ENCODE assay signal across 21 cellular contexts in the genomic region with DNA sequence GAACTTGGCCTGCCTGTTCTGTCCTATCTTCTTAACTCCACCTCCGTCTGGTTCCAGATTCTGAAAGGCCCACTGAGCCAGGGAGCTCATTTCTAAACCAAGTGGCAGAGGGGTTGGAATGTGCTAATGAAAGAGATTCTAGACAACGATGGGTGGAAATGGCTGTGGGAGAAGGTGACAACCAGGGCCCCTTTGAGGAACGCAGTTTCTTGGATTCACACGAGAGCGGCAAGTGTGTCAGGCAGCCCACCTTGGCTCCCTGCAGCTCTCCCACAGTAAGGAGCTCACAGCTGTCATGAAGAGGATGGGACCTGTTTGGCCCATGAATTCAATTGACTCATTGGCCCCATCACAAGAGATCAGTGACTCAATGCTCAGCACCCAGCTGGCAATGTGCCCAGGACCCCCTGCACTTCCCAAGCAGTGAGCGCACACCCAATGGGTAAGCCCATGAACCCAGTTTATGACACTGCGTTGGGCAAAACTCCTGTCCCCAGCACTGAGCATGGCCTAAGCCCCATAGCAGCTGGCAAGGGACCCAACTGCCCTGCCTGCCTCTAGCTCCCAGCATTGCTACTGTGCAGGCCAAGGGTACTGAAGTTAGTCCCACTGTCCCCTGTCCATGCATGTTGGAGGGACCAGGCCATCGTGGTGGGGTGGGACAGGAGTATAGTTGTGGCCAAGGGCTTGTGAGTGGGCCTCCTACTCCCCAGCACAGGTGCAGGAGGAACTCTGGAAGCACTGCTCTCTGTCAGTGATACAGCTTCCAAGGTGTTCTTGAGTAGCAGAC. TPM values are rescaled to one million over a fixed set of nuclear protein-coding genes. Genes with fewer than 3 reads are reported as not detected.
DNase-seq lines count a peak whose midpoint lies in the region; ATAC-seq and TF ChIP-seq lines count a peak whose summit lies in the region.
"Had no signal": no experiment of that assay in that cellular context is flagged by ENCODE, and none has a peak within 500 bp of the region (broad histone marks: within the 10 kb centered on the region; RNA-seq: fewer than 3 reads in every experiment).

No MANE protein-coding gene starts in this region.

- H3K36me3 Mint-ChIP-seq in activated T-cell treated with anti-CD3 and anti-CD28 coated beads, Interleukin-2, amount 50 U/mL, for 24 hours (ENCODE audit: low read depth) = peaks cover 66% of the 10 kb centered on the region
- no peaks in the 10 kb centered on the region for H3K36me3 Mint-ChIP-seq in T-helper 17 cell (ENCODE audit: low read depth)
- peaks cover 42% of the 10 kb centered on the region for H3K36me3 Mint-ChIP-seq in endodermal cell (ENCODE audit: low read depth)

- no peak for TF ChIP-seq EP300 in stomach (IDR thresholded peaks at IDR 0.05)

- H3K27ac ChIP-seq in endodermal cell (ENCODE audit: low read depth, low read length) = no peak overlapping the region
- peak overlapping the region; percentile 4 to 74 (median 53) for H3K27ac ChIP-seq in stomach
- H3K27ac ChIP-seq: SJCRH30, VCaP had no signal

- H3K36me3 ChIP-seq in endodermal cell (ENCODE audit: control insufficient read depth, insufficient read depth, low read length) (peaks cover 50% of the 10 kb centered on the region), stomach (peaks cover 42 to 61% (median 60%) of the 10 kb centered on the region in 4 donors)

- ATAC-seq in T-helper 17 cell (no peak), esophagus mucosa (no peak)

- TF ChIP-seq POLR2A in stomach (IDR thresholded peaks at IDR 0.05) = no peak

- H3K27ac Mint-ChIP-seq in activated T-cell treated with anti-CD3 and anti-CD28 coated beads, Interleukin-2, amount 50 U/mL, for 24 hours = peak overlapping the region; percentile 86
- H3K27ac Mint-ChIP-seq in T-helper 17 cell (peak overlapping the region; percentile 49), endodermal cell (peak overlapping the region; percentile 62)
- H3K27ac Mint-ChIP-seq: dendritic cell treated with granulocyte-macrophage colony-stimulating factor and Interleukin-4, amounts not matched to agents 40 ng/mL and 50 ng/mL, for 4 days had no signal

- no peak for DNase-seq in activated T-cell treated with anti-CD3 and anti-CD28 coated beads, Interleukin-2, amount 50 U/mL, for 24 hours
- DNase-seq in activated T-cell treated with anti-CD3 and anti-CD28 coated beads for 4 hours = no peak
- DNase-seq in T-helper 17 cell = no peak
- DNase-seq in endodermal cell = no peak
- no peak for DNase-seq in stomach
- DNase-seq in GF-D8 (lab: John Stamatoyannopoulos, UW) = no peak
- no peak for DNase-seq in foreskin melanocyte
- DNase-seq: activated CD8-positive, alpha-beta memory T cell treated with anti-CD3 and anti-CD28 coated beads, Interleukin-2, amount 50 U/mL, for 48 hours; amygdala; esophagus squamous epithelium; H7; hypothalamus; NCI-H1105 treated with DMSO at 0.1 percent for 48 hours; NCI-H345; posterior cingulate gyrus; SJCRH30 had no signal

- intact Hi-C loops in stomach (cut with DNase I; ENCODE audit: low total_unique reads) = no loop called here

- no peaks in the 10 kb centered on the region for H3K9me3 ChIP-seq in T-helper 17 cell (ENCODE audit: control insufficient read depth, low read length, poor library complexity, severe bottlenecking)
- H3K9me3 ChIP-seq in endodermal cell (ENCODE audit: control insufficient read depth, low read length) = no peaks in the 10 kb centered on the region
- H3K9me3 ChIP-seq in stomach = no peaks in the 10 kb centered on the region
- H3K9me3 ChIP-seq: esophagus squamous epithelium, SJCRH30 had no signal

- H3K4me1 ChIP-seq in endodermal cell (ENCODE audit: control insufficient read depth, insufficient read depth, low read length) (peaks cover 18% of the 10 kb centered on the region), stomach (peaks cover 42 to 69% (median 56%) of the 10 kb centered on the region in 4 donors)

- no peak overlapping the region for H3K4me3 Mint-ChIP-seq in activated T-cell treated with anti-CD3 and anti-CD28 coated beads, Interleukin-2, amount 50 U/mL, for 24 hours
- H3K4me3 Mint-ChIP-seq in T-helper 17 cell (no peak overlapping the region), endodermal cell (no peak overlapping the region)
- H3K4me3 Mint-ChIP-seq: dendritic cell treated with granulocyte-macrophage colony-stimulating factor and Interleukin-4, amounts not matched to agents 40 ng/mL and 50 ng/mL, for 4 days had no signal

- TF ChIP-seq CTCF in endodermal cell (conservative IDR thresholded peaks at IDR 0.05) (no peak), stomach (IDR thresholded peaks at IDR 0.05) (no peak)

- H3K27me3 ChIP-seq in endodermal cell (ENCODE audit: control insufficient read depth, insufficient read depth, low read length, poor library complexity, severe bottlenecking) = no peaks in the 10 kb centered on the region
- H3K27me3 ChIP-seq in stomach = no peaks in the 10 kb centered on the region
- H3K27me3 ChIP-seq: esophagus squamous epithelium, SJCRH30 had no signal

- H3K4me3 ChIP-seq in endodermal cell (ENCODE audit: low read length) (no peak overlapping the region), stomach (no peak overlapping the region)
- H3K4me3 ChIP-seq: esophagus squamous epithelium, SJCRH30 had no signal

- H3K9me3 Mint-ChIP-seq in activated T-cell treated with anti-CD3 and anti-CD28 coated beads, Interleukin-2, amount 50 U/mL, for 24 hours = no peaks in the 10 kb centered on the region
- H3K9me3 Mint-ChIP-seq in endodermal cell = no peaks in the 10 kb centered on the region
- H3K9me3 Mint-ChIP-seq: dendritic cell treated with granulocyte-macrophage colony-stimulating factor and Interleukin-4, amounts not matched to agents 40 ng/mL and 50 ng/mL, for 4 days; IgD-negative memory B cell had no signal

- 91 to 95% methylated on average over 6 to 8 of the region's 8 CpGs for WGBS in endodermal cell (ENCODE audit: insufficient coverage in 1 of 2, insufficient read length in 1 of 2), 2 experiments
- WGBS in stomach, 5 donors = 90 to 95% (median 93%) methylated on average over 7 to 8 of the region's 8 CpGs

- no peak overlapping the region for H3K9ac ChIP-seq in endodermal cell (ENCODE audit: extremely low read depth, low read length, poor library complexity, severe bottlenecking)

- H3K4me1 Mint-ChIP-seq in activated T-cell treated with anti-CD3 and anti-CD28 coated beads, Interleukin-2, amount 50 U/mL, for 24 hours (ENCODE audit: low read depth) = peaks cover 34% of the 10 kb centered on the region
- H3K4me1 Mint-ChIP-seq in T-helper 17 cell = peaks cover 18% of the 10 kb centered on the region
- H3K4me1 Mint-ChIP-seq in endodermal cell = peaks cover 34% of the 10 kb centered on the region

- no peaks in the 10 kb centered on the region for H3K27me3 Mint-ChIP-seq in activated T-cell treated with anti-CD3 and anti-CD28 coated beads, Interleukin-2, amount 50 U/mL, for 24 hours
- no peaks in the 10 kb centered on the region for H3K27me3 Mint-ChIP-seq in T-helper 17 cell
- H3K27me3 Mint-ChIP-seq in endodermal cell (ENCODE audit: insufficient read depth) = no peaks in the 10 kb centered on the region
- H3K27me3 Mint-ChIP-seq: IgD-negative memory B cell had no signal

RNA-seq across cellular contexts. Expression of gene MRPS18A, which starts 16.4 kb away (rescaled TPM):
- 10 to 100 TPM; 24.2 to 29.8 TPM for total RNA-seq in T-helper 17 cell
- total RNA-seq in endodermal cell = 10 to 100 TPM; 53.6 to 58.8 TPM
- polyA plus RNA-seq in endodermal cell (2013, experiment 1 of 2) = 50.7 TPM
- polyA plus RNA-seq in endodermal cell (2013, experiment 2 of 2) = 50.8 TPM
- total RNA-seq in stomach = 10 to 100 TPM in 2 of 5 donors, 1 to 10 TPM in 3; 1.7 to 40.2 (median 5.3) TPM
- polyA plus RNA-seq in stomach = 100 to 1,000 TPM in 1 of 3 donors, 10 to 100 TPM in 2; 61.2 to 111 (median 66.4) TPM
- 44.5 TPM for total RNA-seq in esophagus mucosa

RNA-seq across cellular contexts. Expression of gene RSPH9, which starts 26.4 kb away (rescaled TPM):
- total RNA-seq in T-helper 17 cell (under 1 TPM in 1 of 2 donors, not detected in 1; 0.29 TPM), endodermal cell (under 1 TPM; 0.44 to 0.64 TPM), stomach (under 1 TPM in 1 of 5 donors, not detected in 4; 0.18 TPM), esophagus mucosa (not detected)
- 1.7 TPM for polyA plus RNA-seq in endodermal cell (2013, experiment 1 of 2)
- polyA plus RNA-seq in endodermal cell (2013, experiment 2 of 2) = 1.2 TPM
- polyA plus RNA-seq in stomach = under 1 TPM; 0.28 to 0.92 (median 0.56) TPM
- total RNA-seq: myocyte, SJCRH30 had no signal

RNA-seq across cellular contexts. Expression of gene MAD2L1BP, which starts 35.6 kb away (rescaled TPM):
- total RNA-seq in T-helper 17 cell (10 to 100 TPM; 17.1 to 30.5 TPM), endodermal cell (10 to 100 TPM; 32.7 to 41.5 TPM), stomach (100 to 1,000 TPM in 1 of 5 donors, 10 to 100 TPM in 3, 1 to 10 TPM in 1; 7.8 to 282 (median 21.8) TPM), esophagus mucosa (20.1 TPM)
- 33.2 TPM for polyA plus RNA-seq in endodermal cell (2013, experiment 1 of 2)
- 31.6 TPM for polyA plus RNA-seq in endodermal cell (2013, experiment 2 of 2)
- polyA plus RNA-seq in stomach = 10 to 100 TPM; 21.1 to 33.9 (median 23.3) TPM

RNA-seq across cellular contexts. Expression of gene GTPBP2, which starts 42.1 kb away (rescaled TPM):
- total RNA-seq in T-helper 17 cell (10 to 100 TPM; 49.3 to 65.3 TPM), endodermal cell (10 to 100 TPM; 87.9 to 90.6 TPM), stomach (10 to 100 TPM; 32.6 to 83.8 (median 66.3) TPM), esophagus mucosa (49.7 TPM)
- 64.2 TPM for polyA plus RNA-seq in endodermal cell (2013, experiment 1 of 2)
- polyA plus RNA-seq in endodermal cell (2013, experiment 2 of 2) = 53.7 TPM
- polyA plus RNA-seq in stomach = 10 to 100 TPM; 26.3 to 48.4 (median 42.3) TPM
